11 cellular contexts compared by ENCODE assay signal in the genomic region with DNA sequence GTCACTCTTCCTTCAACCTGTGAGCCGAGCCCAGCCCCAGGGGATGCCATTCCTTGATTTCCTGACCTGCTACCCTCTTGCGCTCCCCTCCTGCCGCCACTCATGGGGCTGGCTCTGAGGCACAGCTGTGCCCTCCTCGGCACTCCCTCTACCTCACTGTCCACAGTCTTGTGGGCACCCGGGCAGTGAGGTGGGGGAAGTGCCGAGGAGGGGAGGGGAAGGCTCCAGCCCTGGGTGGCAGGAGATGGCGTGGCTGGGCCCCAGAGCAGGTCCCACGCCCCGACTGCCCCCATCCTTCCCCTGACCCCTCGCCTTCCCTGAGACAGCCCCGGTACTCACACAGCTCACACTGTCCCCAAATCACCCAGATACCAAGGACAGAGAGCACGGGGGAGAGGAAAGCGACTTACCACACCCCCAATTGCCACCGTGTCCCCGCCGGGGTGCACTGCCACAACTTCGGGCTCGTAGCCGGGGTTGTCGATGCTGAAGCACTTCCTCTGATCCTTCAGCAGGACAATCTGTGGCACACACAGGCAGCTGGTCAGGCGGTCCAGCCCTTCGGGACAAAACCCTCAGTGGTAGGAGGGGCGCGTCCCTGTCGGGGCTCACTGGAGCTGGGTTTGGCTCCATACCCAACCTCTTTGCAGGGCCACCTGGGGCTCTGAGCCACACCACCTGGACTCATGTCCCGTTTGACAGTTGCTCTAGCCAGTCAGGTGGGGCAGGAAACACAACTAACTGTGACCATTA. TPM values are rescaled to one million over a fixed set of nuclear protein-coding genes. Genes with fewer than 3 reads are reported as not detected.
DNase-seq lines count a peak whose midpoint lies in the region; ATAC-seq and TF ChIP-seq lines count a peak whose summit lies in the region.
"Had no signal": no experiment of that assay in that cellular context is flagged by ENCODE, and none has a peak within 500 bp of the region (broad histone marks: within the 10 kb centered on the region; RNA-seq: fewer than 3 reads in every experiment).

No MANE protein-coding gene starts in this region.

- no peaks in the 10 kb centered on the region for H3K27me3 Mint-ChIP-seq in endodermal cell (ENCODE audit: insufficient read depth)
- no peaks in the 10 kb centered on the region for H3K27me3 Mint-ChIP-seq in natural killer cell (ENCODE audit: low read depth in 2 of 2)
- H3K27me3 Mint-ChIP-seq: activated B cell treated with CpG ODN at 0.5 μM for 24 hours had no signal

- H3K27ac ChIP-seq in BLaER1 = peak overlapping the region; percentile 41
- H3K27ac ChIP-seq in endodermal cell (ENCODE audit: low read depth, low read length) = no peak overlapping the region
- H3K27ac ChIP-seq in effector memory CD4-positive, alpha-beta T cell (ENCODE audit: insufficient read depth, low read length, poor library complexity, severe bottlenecking) = no peak overlapping the region

- H3K9me3 Mint-ChIP-seq in endodermal cell = no peaks in the 10 kb centered on the region
- no peaks in the 10 kb centered on the region for H3K9me3 Mint-ChIP-seq in natural killer cell
- H3K9me3 Mint-ChIP-seq: activated B cell treated with CpG ODN at 0.5 μM for 24 hours had no signal

- peaks cover 86% of the 10 kb centered on the region for H3K36me3 Mint-ChIP-seq in endodermal cell (ENCODE audit: low read depth)
- H3K36me3 Mint-ChIP-seq in natural killer cell = peaks cover under 1% of the 10 kb centered on the region

- no peak for TF ChIP-seq CTCF in endodermal cell (conservative IDR thresholded peaks at IDR 0.05)
- TF ChIP-seq CTCF in natural killer cell (IDR thresholded peaks at IDR 0.05) = no peak

- intact Hi-C loops in natural killer cell (cut with micrococcal nuclease) = no loop called here

- H3K4me1 ChIP-seq in BLaER1 (peaks cover 16% of the 10 kb centered on the region; the same call in 1 of the 2 replicates), endodermal cell (ENCODE audit: control insufficient read depth, insufficient read depth, low read length) (no peaks in the 10 kb centered on the region)
- no peaks in the 10 kb centered on the region for H3K4me1 ChIP-seq in effector memory CD4-positive, alpha-beta T cell (ENCODE audit: control insufficient read depth, insufficient read depth, low read length, poor library complexity, severe bottlenecking)

- WGBS in endodermal cell (ENCODE audit: insufficient coverage in 1 of 2, insufficient read length in 1 of 2), 2 experiments = 91 to 98% methylated on average over 6 to 24 of the region's 26 CpGs

- no peaks in the 10 kb centered on the region for H3K9me3 ChIP-seq in BLaER1
- no peaks in the 10 kb centered on the region for H3K9me3 ChIP-seq in endodermal cell (ENCODE audit: control insufficient read depth, low read length)
- H3K9me3 ChIP-seq in effector memory CD4-positive, alpha-beta T cell (ENCODE audit: control insufficient read depth, low read length) = no peaks in the 10 kb centered on the region

- H3K27me3 ChIP-seq in BLaER1 (no peaks in the 10 kb centered on the region), H7 (ENCODE audit: control insufficient read depth, insufficient read depth, low read length) (no peaks in the 10 kb centered on the region), endodermal cell (ENCODE audit: control insufficient read depth, insufficient read depth, low read length, poor library complexity, severe bottlenecking) (no peaks in the 10 kb centered on the region)
- H3K27me3 ChIP-seq in effector memory CD4-positive, alpha-beta T cell (replicated peaks; ENCODE audit: control insufficient read depth, insufficient read depth, low read length, poor library complexity, severe bottlenecking) = no peaks in the 10 kb centered on the region

- H3K4me3 ChIP-seq in BLaER1 = no peak overlapping the region
- H3K4me3 ChIP-seq in H7 (ENCODE audit: insufficient read depth, low read depth, low read length) = no peak overlapping the region
- H3K4me3 ChIP-seq in endodermal cell (ENCODE audit: low read length) = no peak overlapping the region
- H3K4me3 ChIP-seq in effector memory CD4-positive, alpha-beta T cell (ENCODE audit: insufficient read depth, low read depth, low read length, poor library complexity, severe bottlenecking) = no peak overlapping the region

- ATAC-seq in natural killer cell (peak in 1 of 3 donors; percentile 14), HG03095 (IDR thresholded peaks at IDR 0.05; ENCODE audit: unreplicated experiment) (no peak)

- H3K4me3 Mint-ChIP-seq in endodermal cell = no peak overlapping the region
- H3K4me3 Mint-ChIP-seq in natural killer cell = no peak overlapping the region
- H3K4me3 Mint-ChIP-seq: activated B cell treated with CpG ODN at 0.5 μM for 24 hours had no signal

- H3K9ac ChIP-seq in BLaER1 (no peak overlapping the region; the same call in 1 of the 2 replicates), endodermal cell (ENCODE audit: extremely low read depth, low read length, poor library complexity, severe bottlenecking) (no peak overlapping the region)

- peaks cover 69% of the 10 kb centered on the region for H4K20me1 ChIP-seq in BLaER1

- H3K27ac Mint-ChIP-seq in endodermal cell (peak overlapping the region; percentile 74), natural killer cell (peak overlapping the region; percentile 68 to 83)
- H3K27ac Mint-ChIP-seq: activated B cell treated with CpG ODN at 0.5 μM for 24 hours had no signal

- DNase-seq in H7 (peak; percentile 43), endodermal cell (peak; percentile 39), natural killer cell (peak; percentile 11), Kasumi-1 (lab: John Stamatoyannopoulos, UW) (no peak)
- no peak for DNase-seq in effector memory CD4-positive, alpha-beta T cell
- no peak for DNase-seq in stimulated activated CD4-positive, alpha-beta T cell treated with anti-CD3 and anti-CD28 coated beads, Interleukin-15, amount 100 ng/mL, for 24 hours
- DNase-seq: activated B cell treated with CpG ODN at 0.5 μM for 24 hours, C1 segment of cervical spinal cord, retina had no signal

- H3K36me3 ChIP-seq in BLaER1 (peaks cover 99% of the 10 kb centered on the region), H7 (replicated peaks; ENCODE audit: control insufficient read depth, insufficient read depth, low read length) (peaks cover 78% of the 10 kb centered on the region), endodermal cell (ENCODE audit: control insufficient read depth, insufficient read depth, low read length) (peaks cover 98% of the 10 kb centered on the region)
- H3K36me3 ChIP-seq in effector memory CD4-positive, alpha-beta T cell (ENCODE audit: control insufficient read depth, insufficient read depth, low read length) = peaks cover 96% of the 10 kb centered on the region

- peak overlapping the region; percentile 7; the same call in 1 of the 2 replicates for H3K4me2 ChIP-seq in BLaER1

- H3K4me1 Mint-ChIP-seq in endodermal cell = no peaks in the 10 kb centered on the region
- peaks cover 7 to 37% of the 10 kb centered on the region in 2 donors for H3K4me1 Mint-ChIP-seq in natural killer cell
- H3K4me1 Mint-ChIP-seq: activated B cell treated with CpG ODN at 0.5 μM for 24 hours had no signal

RNA-seq across cellular contexts. Expression of gene WDR1, which starts 37.9 kb away (rescaled TPM):
- 219 and 254 TPM in 2 replicates for total RNA-seq in H7 (2014; rRNA removed; shearing (Covaris generic))
- total RNA-seq in endodermal cell = 100 to 1,000 TPM; 222 to 345 TPM
- 127 TPM for polyA plus RNA-seq in endodermal cell (2013, experiment 1 of 2)
- polyA plus RNA-seq in endodermal cell (2013, experiment 2 of 2) = 106 TPM
- total RNA-seq in natural killer cell = 100 to 1,000 TPM; 411 to 477 (median 468) TPM

RNA-seq across cellular contexts. Expression of gene SLC2A9, which starts 57.4 kb away (rescaled TPM):
- 0.26 TPM in 1 of 2 replicates, not detected in the other for total RNA-seq in H7 (2014; rRNA removed; shearing (Covaris generic))
- 1 to 10 TPM in 1 of 2 donors, under 1 TPM in 1; 0.95 to 1.9 TPM for total RNA-seq in endodermal cell
- not detected for polyA plus RNA-seq in endodermal cell (2013, experiment 1 of 2)
- not detected for polyA plus RNA-seq in endodermal cell (2013, experiment 2 of 2)
- total RNA-seq in natural killer cell = 1 to 10 TPM; 1.5 to 5.5 (median 3.9) TPM

Comparison
In these comparisons a context has a peak if more than half of its experiments do, and no peak if none do; other contexts are left out.
1. DNase-seq: peak in H7 (single experiment), endodermal cell (single experiment) and natural killer cell (single experiment); none in Kasumi-1 (0 of 2), effector memory CD4-positive, alpha-beta T cell (0 of 3) and stimulated activated CD4-positive, alpha-beta T cell treated with anti-CD3 and anti-CD28 coated beads, Interleukin-15, amount 100 ng/mL, for 24 hours (single experiment).